ENCODE assay signal across 18 cellular contexts in the genomic region with DNA sequence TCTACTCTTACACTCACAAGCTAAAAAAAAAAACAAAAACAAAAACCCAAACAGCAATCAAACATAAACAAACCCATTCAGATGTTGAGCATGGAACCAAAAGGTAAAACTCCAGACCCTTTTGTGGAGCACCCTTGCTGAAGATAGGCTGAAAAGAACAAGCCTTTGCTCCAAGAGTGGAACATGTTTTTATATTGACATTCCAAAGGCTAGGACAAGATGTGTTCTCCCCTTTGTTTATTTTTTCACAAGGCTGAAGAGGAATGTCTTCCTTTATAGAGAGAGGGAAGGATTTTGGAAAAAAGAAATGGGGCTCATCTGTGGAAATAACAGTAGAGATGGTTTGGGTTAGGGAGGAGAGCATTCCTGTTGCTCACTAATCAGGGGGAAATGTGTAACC.
DNase-seq lines count a peak whose midpoint lies in the region; ATAC-seq, FAIRE-seq and TF ChIP-seq lines count a peak whose summit lies in the region.
"Had no signal": no experiment of that assay in that cellular context is flagged by ENCODE, and none has a peak within 500 bp of the region (broad histone marks: within the 10 kb centered on the region; RNA-seq: fewer than 3 reads in every experiment).

No MANE protein-coding gene starts in this region.

- H3K9me3 ChIP-seq in hepatocyte (ENCODE audit: low read depth) (no peaks in the 10 kb centered on the region), neuronal stem cell (replicated peaks in 1 of 2; ENCODE audit: control insufficient read depth in 2 of 2, insufficient read depth in 1 of 2, low read depth in 1 of 2, low read length in 2 of 2) (peaks cover 1 to 4% of the 10 kb centered on the region in 2 donors), thyroid gland (no peaks in the 10 kb centered on the region)
- H3K9me3 ChIP-seq: BLaER1, Caco-2 had no signal

- peak; percentile 19 for DNase-seq in NCI-H2171 treated with DMSO at 0.1 percent for 48 hours (lab: John Stamatoyannopoulos, UW)
- no peak for DNase-seq in NCI-H2171 (lab: John Stamatoyannopoulos, UW)
- no peak for DNase-seq in hepatocyte (ENCODE audit: low spot score)
- no peak for DNase-seq in neuronal stem cell (ENCODE audit: low spot score)
- peak in 1 of 2 donors; percentile 12 for DNase-seq in thyroid gland
- DNase-seq in H54 (ENCODE audit: insufficient read length, low spot score): no peak
- DNase-seq in activated CD4-positive, alpha-beta T cell treated with anti-CD3 and anti-CD28 coated beads for 36 hours: no peak
- DNase-seq: 8988T; AML-193; Caco-2; CD8-positive, alpha-beta memory T cell; DMS53; GF-D8 had no signal

- H3K9ac ChIP-seq in neuronal stem cell (ENCODE audit: low read depth, low read length, poor library complexity): no peak overlapping the region
- H3K9ac ChIP-seq: BLaER1 had no signal

- TF ChIP-seq POLR2A in thyroid gland (IDR thresholded peaks at IDR 0.05): no peak
- no peak for TF ChIP-seq POLR2A in H54 (IDR thresholded peaks at IDR 0.05; ENCODE audit: low read depth, low read length)

- no peak overlapping the region for H2BK15ac ChIP-seq in neuronal stem cell (ENCODE audit: low read length)

- H3K4me2 ChIP-seq in hepatocyte (peak overlapping the region; percentile 3), neuronal stem cell (ENCODE audit: insufficient read depth, low read length, poor library complexity, severe bottlenecking) (no peak overlapping the region)
- H3K4me2 ChIP-seq: BLaER1 had no signal

- H3K23ac ChIP-seq in neuronal stem cell (ENCODE audit: low read depth, low read length, poor library complexity): no peak overlapping the region

- no peak for ATAC-seq in HG03520 (IDR thresholded peaks at IDR 0.05; ENCODE audit: unreplicated experiment)
- no peak for ATAC-seq in activated CD4-positive, alpha-beta T cell treated with anti-CD3 and anti-CD28 coated beads for 36 hours
- ATAC-seq: HCT116 had no signal

- H4K8ac ChIP-seq in neuronal stem cell (ENCODE audit: low read depth, low read length): no peak overlapping the region

- no peak overlapping the region for H2BK12ac ChIP-seq in neuronal stem cell (ENCODE audit: low read length)

- no peak overlapping the region for H2AK5ac ChIP-seq in neuronal stem cell (ENCODE audit: low read depth, low read length)

- no peaks in the 10 kb centered on the region for H3K36me3 ChIP-seq in hepatocyte (replicated peaks; ENCODE audit: insufficient read depth, low read depth)
- no peaks in the 10 kb centered on the region for H3K36me3 ChIP-seq in neuronal stem cell (replicated peaks in 1 of 2; ENCODE audit: control insufficient read depth in 2 of 2, insufficient read depth in 2 of 2, low read length in 2 of 2)
- H3K36me3 ChIP-seq in thyroid gland: no peaks in the 10 kb centered on the region
- H3K36me3 ChIP-seq: BLaER1 had no signal

- no peak overlapping the region for H2BK120ac ChIP-seq in neuronal stem cell (ENCODE audit: low read depth, low read length)

- H4K20me1 ChIP-seq in hepatocyte (ENCODE audit: insufficient read depth, poor library complexity, severe bottlenecking): no peaks in the 10 kb centered on the region
- H4K20me1 ChIP-seq: BLaER1 had no signal

- no peaks in the 10 kb centered on the region for H3K4me1 Mint-ChIP-seq in activated CD4-positive, alpha-beta T cell treated with anti-CD3 and anti-CD28 coated beads for 36 hours
- H3K4me1 Mint-ChIP-seq: CD8-positive, alpha-beta memory T cell had no signal

- H3K4me1 ChIP-seq in hepatocyte (ENCODE audit: insufficient read depth) (no peaks in the 10 kb centered on the region), neuronal stem cell (ENCODE audit: control insufficient read depth in 2 of 2, insufficient read depth in 1 of 2, low read depth in 1 of 2, low read length in 2 of 2) (peaks cover 0 to 1% of the 10 kb centered on the region in 2 donors), thyroid gland (peaks cover 30 to 31% of the 10 kb centered on the region in 2 donors)
- H3K4me1 ChIP-seq: BLaER1, Caco-2 had no signal

- intact Hi-C loops in thyroid gland (cut with DNase I): no loop called here
- intact Hi-C loops in activated CD4-positive, alpha-beta T cell treated with anti-CD3 and anti-CD28 coated beads for 36 hours (cut with DNase I, micrococcal nuclease): no loop called here

- H3K36me3 Mint-ChIP-seq in activated CD4-positive, alpha-beta T cell treated with anti-CD3 and anti-CD28 coated beads for 36 hours (ENCODE audit: low read depth): no peaks in the 10 kb centered on the region
- H3K36me3 Mint-ChIP-seq: CD8-positive, alpha-beta memory T cell had no signal

- no peak overlapping the region for H3K27ac ChIP-seq in hepatocyte
- no peak overlapping the region for H3K27ac ChIP-seq in neuronal stem cell (replicated peaks; ENCODE audit: low read length)
- peak overlapping the region; percentile 86 to 96 (median 91) for H3K27ac ChIP-seq in thyroid gland
- H3K27ac ChIP-seq: BLaER1 had no signal

- no peak overlapping the region for H4K91ac ChIP-seq in neuronal stem cell (ENCODE audit: low read depth, low read length, poor library complexity)

- FAIRE-seq in H54 (lab: Jason Lieb, UNC): no peak
- FAIRE-seq: GM19239, HTR-8/SVneo had no signal

- H3K27me3 ChIP-seq in hepatocyte: no peaks in the 10 kb centered on the region
- no peaks in the 10 kb centered on the region for H3K27me3 ChIP-seq in neuronal stem cell (ENCODE audit: control insufficient read depth in 3 of 3, insufficient read depth in 3 of 3, low read depth in 1 of 3, low read length in 3 of 3)
- no peaks in the 10 kb centered on the region for H3K27me3 ChIP-seq in thyroid gland
- H3K27me3 ChIP-seq: BLaER1 had no signal

- H2AFZ ChIP-seq in hepatocyte: no peak overlapping the region
- H2AFZ ChIP-seq in neuronal stem cell (ENCODE audit: low read length): peak overlapping the region; percentile 32

- H3K79me1 ChIP-seq in neuronal stem cell (ENCODE audit: low read depth, low read length): no peaks in the 10 kb centered on the region

- no peak overlapping the region for H3K4me3 Mint-ChIP-seq in activated CD4-positive, alpha-beta T cell treated with anti-CD3 and anti-CD28 coated beads for 36 hours
- H3K4me3 Mint-ChIP-seq: CD8-positive, alpha-beta memory T cell had no signal

- H3K14ac ChIP-seq in neuronal stem cell (ENCODE audit: low read length): no peak overlapping the region

- H3K79me2 ChIP-seq in hepatocyte: no peaks in the 10 kb centered on the region

- H3K27ac Mint-ChIP-seq in activated CD4-positive, alpha-beta T cell treated with anti-CD3 and anti-CD28 coated beads for 36 hours: no peak overlapping the region
- H3K27ac Mint-ChIP-seq: CD8-positive, alpha-beta memory T cell had no signal

- H3K18ac ChIP-seq in neuronal stem cell (ENCODE audit: low read length): no peak overlapping the region

- peaks cover 13% of the 10 kb centered on the region for H3K27me3 Mint-ChIP-seq in activated CD4-positive, alpha-beta T cell treated with anti-CD3 and anti-CD28 coated beads for 36 hours

- POLR2A ChIA-PET in activated CD4-positive, alpha-beta T cell treated with anti-CD3 and anti-CD28 coated beads for 36 hours (lab: Charles Lee): no interaction called here

- no peak overlapping the region for H3K4me3 ChIP-seq in hepatocyte
- H3K4me3 ChIP-seq in neuronal stem cell (ENCODE audit: low read length in 2 of 2): no peak overlapping the region
- H3K4me3 ChIP-seq in thyroid gland (replicated peaks in 1 of 3): no peak overlapping the region
- H3K4me3 ChIP-seq: BLaER1 had no signal

- no peaks in the 10 kb centered on the region for H3K9me3 Mint-ChIP-seq in activated CD4-positive, alpha-beta T cell treated with anti-CD3 and anti-CD28 coated beads for 36 hours (ENCODE audit: low read depth)

- no peaks in the 10 kb centered on the region for H3K9me2 ChIP-seq in hepatocyte (replicated peaks; ENCODE audit: insufficient read depth)

- H2BK5ac ChIP-seq in neuronal stem cell (ENCODE audit: low read length): no peak overlapping the region

- TF ChIP-seq CTCF in hepatocyte (IDR thresholded peaks at IDR 0.05; ENCODE audit: poor library complexity) (no peak), thyroid gland (IDR thresholded peaks at IDR 0.05) (peak in 1 of 6 experiments; percentile 6)

- CTCF ChIA-PET in activated CD4-positive, alpha-beta T cell treated with anti-CD3 and anti-CD28 coated beads for 36 hours (lab: Charles Lee): no interaction called here

- no peak overlapping the region for H3K4ac ChIP-seq in neuronal stem cell (ENCODE audit: low read length)

Comparison
In these comparisons a context has a peak if more than half of its experiments do, and no peak if none do; other contexts are left out.
1. H3K27ac ChIP-seq: peak in thyroid gland (3 of 3); none in hepatocyte (single experiment) and neuronal stem cell (single experiment).